In the genomic region with DNA sequence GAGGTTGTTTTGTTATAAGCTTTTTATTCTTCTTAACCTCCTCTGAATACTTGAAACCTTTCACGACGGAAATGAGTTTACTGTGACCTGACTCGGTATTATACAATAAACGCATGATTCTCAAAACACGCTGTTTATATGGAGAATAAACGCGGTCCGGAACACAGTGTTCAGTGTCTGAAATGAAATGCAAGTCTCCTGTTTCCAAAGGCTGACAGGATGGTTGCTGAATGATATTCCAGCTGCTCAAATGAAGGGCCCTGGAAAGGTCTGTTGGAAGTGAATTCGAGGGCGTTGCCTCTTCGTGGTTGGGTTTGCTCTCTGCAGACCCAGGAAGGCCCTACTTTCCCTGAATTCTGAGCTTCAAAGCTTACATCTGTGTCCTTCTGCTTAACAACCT, we compare ENCODE assay signal across 32 cellular contexts.
"Had no signal": no experiment of that assay in that cellular context is flagged by ENCODE, and none has a peak within 500 bp of the region (broad histone marks: within the 10 kb centered on the region; RNA-seq: fewer than 3 reads in every experiment).

No MANE protein-coding gene starts in this region.

- H3K27me3 ChIP-seq: breast epithelium, ovary, stomach had no signal

- H3K36me3 ChIP-seq: breast epithelium, ovary, stomach, tibial artery, WERI-Rb-1 had no signal

- FAIRE-seq: colon, keratinocyte had no signal

- H3K4me1 ChIP-seq: breast epithelium, tibial artery had no signal

- H3K9me3 ChIP-seq: breast epithelium, ovary, stomach, tibial artery had no signal

- DNase-seq: activated CD4-positive, alpha-beta memory T cell treated with anti-CD3 and anti-CD28 coated beads for 36 hours; activated CD4-positive, alpha-beta T cell treated with anti-CD3 and anti-CD28 coated beads for 48 hours; activated CD8-positive, alpha-beta memory T cell treated with anti-CD3 and anti-CD28 coated beads, Interleukin-2, amount 50 U/mL, for 4 hours; activated gamma-delta T cell; activated naive CD4-positive, alpha-beta T cell treated with anti-CD3 and anti-CD28 coated beads, Interleukin-2, amount 10 ng/mL, durations not matched to agents 7 days and 5 days; activated naive CD8-positive, alpha-beta T cell treated with anti-CD3 and anti-CD28 coated beads, Interleukin-2, amount 10 ng/mL, durations not matched to agents 7 days and 5 days; activated T-cell treated with anti-CD3 and anti-CD28 coated beads, Interleukin-2, amount 50 U/mL, for 1 hour; amniotic stem cell; central memory CD4-positive, alpha-beta T cell; dermis blood vessel endothelial cell; effector CD8-positive, alpha-beta T cell; head of caudate nucleus; hippocampal formation; left cardiac atrium; naive thymus-derived CD4-positive, alpha-beta T cell; ovary; retina; stimulated activated CD4-positive, alpha-beta T cell treated with anti-CD3 and anti-CD28 coated beads, Interleukin-1b, Interleukin-23, amount 100 ng/mL, for 48 hours; stimulated activated CD4-positive, alpha-beta T cell treated with anti-CD3 and anti-CD28 coated beads, Interleukin-4, amount 100 ng/mL, for 4 hours; stimulated activated CD8-positive, alpha-beta memory T cell treated with anti-CD3 and anti-CD28 coated beads, Interleukin-4, amount 100 ng/mL, for 48 hours; stimulated activated naive B cell treated with anti-CD40 and anti-IgM and Interleukin-4, amounts not matched to agents 10 μg/mL and 1 μg/mL and 100 μg/mL, for 72 hours; stomach; T-helper 17 cell; T1000; tibial artery; WERI-Rb-1 had no signal

- H3K4me3 ChIP-seq: breast epithelium, ovary, smooth muscle cell, stomach, tibial artery had no signal

- H3K4me2 ChIP-seq: smooth muscle cell had no signal

- ATAC-seq: activated CD4-positive, CD25-positive, alpha-beta regulatory T cell treated with anti-CD3 and anti-CD28 coated beads, Interleukin-2, amount 50 U/mL, for 24 hours; left cardiac atrium; stimulated activated naive B cell treated with anti-CD40 and anti-IgM and Interleukin-4, amounts not matched to agents 10 μg/mL and 1 μg/mL and 100 μg/mL, for 72 hours; T-helper 17 cell had no signal

- H3K27ac ChIP-seq: breast epithelium, epithelial cell of prostate, ovary, stomach, tibial artery, WERI-Rb-1 had no signal
